In genomic region chr17:46056800-46057304, GRCh38 we compare ENCODE assay signal across 1 cellular context.
TF ChIP-seq lines count a peak whose summit lies in the region.

No MANE protein-coding gene starts in this region.

TF ChIP-seq in GM23338, 12 proteins besides CTCF, POLR2A, EP300 and RAD21:
- TF ChIP-seq ZNF462 (CRISPR knock-in tag; IDR thresholded peaks at IDR 0.05) (no peak), ZNF114 (CRISPR knock-in tag; IDR thresholded peaks at IDR 0.05) (no peak)
